In the genomic region with DNA sequence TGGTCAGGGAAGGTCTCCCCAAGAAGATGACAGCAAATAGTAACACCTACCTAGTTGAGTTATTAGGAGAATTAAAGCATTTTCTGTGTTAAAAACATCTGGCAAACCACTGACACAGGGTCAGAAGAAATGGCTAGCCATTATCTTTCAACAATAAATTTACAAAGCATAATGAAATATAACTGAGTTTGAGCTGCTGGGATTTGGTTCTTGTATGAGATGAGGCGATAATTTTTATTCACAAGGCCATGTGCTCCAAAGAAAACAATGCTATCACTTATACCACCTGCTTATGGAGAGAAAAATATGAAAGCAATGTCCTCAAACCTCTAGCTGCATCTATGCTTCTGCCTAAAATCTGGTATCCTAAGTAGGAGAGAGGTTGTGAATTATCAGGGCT, we compare ENCODE assay signal across 12 cellular contexts.
DNase-seq lines count a peak whose midpoint lies in the region; ATAC-seq and TF ChIP-seq lines count a peak whose summit lies in the region.
"Had no signal": no experiment of that assay in that cellular context is flagged by ENCODE, and none has a peak within 500 bp of the region (broad histone marks: within the 10 kb centered on the region; RNA-seq: fewer than 3 reads in every experiment).

No MANE protein-coding gene starts in this region.

- no peak overlapping the region for H3K4me3 ChIP-seq in BLaER1 treated with 17β-estradiol and CSF1 and Interleukin-3, amounts not matched to agents 10 nM and 100 nM
- H3K4me3 ChIP-seq: K562 had no signal

- DNase-seq in NCI-H2227 (lab: John Stamatoyannopoulos, UW; ENCODE audit: unreplicated experiment) (peak; percentile 32), UCSD-AML1 (lab: John Stamatoyannopoulos, UW; ENCODE audit: unreplicated experiment) (no peak)
- DNase-seq: CD4-positive, alpha-beta T cell; DMS79 treated with DMSO at 0.1 percent for 48 hours; EL had no signal

- H3K4me3 Mint-ChIP-seq in nephron: no peak overlapping the region
- H3K4me3 Mint-ChIP-seq: CD4-positive, alpha-beta T cell had no signal

- H3K9me3 ChIP-seq in BLaER1 treated with 17β-estradiol and CSF1 and Interleukin-3, amounts not matched to agents 10 nM and 100 nM (replicated peaks in 1 of 11): no peaks in the 10 kb centered on the region

- no peaks in the 10 kb centered on the region for H3K36me3 ChIP-seq in BLaER1 treated with 17β-estradiol and CSF1 and Interleukin-3, amounts not matched to agents 10 nM and 100 nM

- no peaks in the 10 kb centered on the region for H3K9me3 Mint-ChIP-seq in nephron
- H3K9me3 Mint-ChIP-seq: CD4-positive, alpha-beta T cell had no signal

- ATAC-seq in GM19035 (IDR thresholded peaks at IDR 0.05; ENCODE audit: unreplicated experiment) (no peak), HG03196 (IDR thresholded peaks at IDR 0.05; ENCODE audit: unreplicated experiment) (no peak)
- ATAC-seq: HCT116, K562 had no signal

- H3K36me3 Mint-ChIP-seq in nephron (ENCODE audit: low read depth): no peaks in the 10 kb centered on the region

- peak overlapping the region; percentile 49 to 76 (median 56); a peak in 20 of 22 replicates for H3K4me2 ChIP-seq in BLaER1 treated with 17β-estradiol and CSF1 and Interleukin-3, amounts not matched to agents 10 nM and 100 nM

- H3K4me1 Mint-ChIP-seq in nephron: peaks cover 44% of the 10 kb centered on the region

- peak overlapping the region; percentile 88 to 96 (median 90) for H3K27ac Mint-ChIP-seq in nephron
- H3K27ac Mint-ChIP-seq: CD4-positive, alpha-beta T cell had no signal

- H3K27me3 ChIP-seq in BLaER1 treated with 17β-estradiol and CSF1 and Interleukin-3, amounts not matched to agents 10 nM and 100 nM: no peaks in the 10 kb centered on the region

- H3K27ac ChIP-seq in BLaER1 treated with 17β-estradiol and CSF1 and Interleukin-3, amounts not matched to agents 10 nM and 100 nM: no peak overlapping the region
- H3K27ac ChIP-seq in VCaP: peak overlapping the region; percentile 24

- peaks cover 8 to 39% (median 30%) of the 10 kb centered on the region in 10 experiments; a peak in 19 of 20 replicates for H3K4me1 ChIP-seq in BLaER1 treated with 17β-estradiol and CSF1 and Interleukin-3, amounts not matched to agents 10 nM and 100 nM

- TF ChIP-seq CTCF in VCaP (conservative IDR thresholded peaks at IDR 0.05): no peak
- no peak for TF ChIP-seq CTCF in nephron (IDR thresholded peaks at IDR 0.05; ENCODE audit: unreplicated experiment in 3 of 3)

- no peak overlapping the region for H3K9ac ChIP-seq in BLaER1 treated with 17β-estradiol and CSF1 and Interleukin-3, amounts not matched to agents 10 nM and 100 nM

- H4K20me1 ChIP-seq in BLaER1 treated with 17β-estradiol and CSF1 and Interleukin-3, amounts not matched to agents 10 nM and 100 nM: no peaks in the 10 kb centered on the region

- H3K27me3 Mint-ChIP-seq in nephron (ENCODE audit: low read depth): no peaks in the 10 kb centered on the region
- H3K27me3 Mint-ChIP-seq: CD4-positive, alpha-beta T cell had no signal
